3 cellular contexts compared by ENCODE assay signal in the genomic region with DNA sequence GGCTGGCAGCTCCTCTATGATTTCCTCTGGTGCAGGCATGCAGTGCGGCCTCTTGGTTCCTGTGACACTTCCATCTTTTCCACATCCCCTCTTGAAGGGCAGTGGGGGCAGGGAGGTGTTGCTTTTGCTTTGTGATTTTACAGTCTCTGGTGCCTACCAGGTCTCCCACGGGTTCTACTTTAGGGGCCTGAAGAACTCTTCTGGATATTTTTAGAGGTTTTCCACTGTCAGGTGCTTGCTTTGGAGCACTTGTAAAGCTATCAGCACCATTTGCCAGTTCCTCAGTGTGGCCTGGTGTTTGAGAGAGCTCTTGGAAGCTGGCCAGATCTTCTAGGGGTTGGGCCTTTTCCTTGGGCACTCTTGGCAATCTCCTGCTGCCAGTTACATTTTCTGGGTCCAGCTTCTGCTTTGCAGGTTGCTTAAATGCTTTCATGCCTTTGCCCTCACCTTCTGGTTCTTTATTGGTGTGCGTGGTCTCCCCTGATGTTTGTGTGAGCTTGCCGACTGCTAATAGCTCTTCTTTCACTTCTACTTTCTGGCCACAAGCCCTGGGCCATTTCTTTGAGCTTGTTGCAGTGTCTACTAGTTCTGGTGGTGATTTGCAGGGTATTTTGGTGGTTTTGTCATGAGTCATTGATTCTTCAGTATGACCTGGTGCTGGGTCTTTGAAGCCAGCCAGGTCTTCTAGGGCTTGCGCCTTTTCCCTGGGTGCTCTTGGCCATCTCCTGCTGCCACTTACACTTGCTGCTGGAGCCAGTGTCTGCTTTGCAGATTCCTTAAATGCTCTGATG.
TF ChIP-seq lines count a peak whose summit lies in the region.

No MANE protein-coding gene starts in this region.

TF ChIP-seq in SK-N-SH treated with all-trans-retinoic acid at 6 μM for 48 hours, 23 proteins besides CTCF, POLR2A, EP300 and RAD21:
- TF ChIP-seq, protein P1, sequence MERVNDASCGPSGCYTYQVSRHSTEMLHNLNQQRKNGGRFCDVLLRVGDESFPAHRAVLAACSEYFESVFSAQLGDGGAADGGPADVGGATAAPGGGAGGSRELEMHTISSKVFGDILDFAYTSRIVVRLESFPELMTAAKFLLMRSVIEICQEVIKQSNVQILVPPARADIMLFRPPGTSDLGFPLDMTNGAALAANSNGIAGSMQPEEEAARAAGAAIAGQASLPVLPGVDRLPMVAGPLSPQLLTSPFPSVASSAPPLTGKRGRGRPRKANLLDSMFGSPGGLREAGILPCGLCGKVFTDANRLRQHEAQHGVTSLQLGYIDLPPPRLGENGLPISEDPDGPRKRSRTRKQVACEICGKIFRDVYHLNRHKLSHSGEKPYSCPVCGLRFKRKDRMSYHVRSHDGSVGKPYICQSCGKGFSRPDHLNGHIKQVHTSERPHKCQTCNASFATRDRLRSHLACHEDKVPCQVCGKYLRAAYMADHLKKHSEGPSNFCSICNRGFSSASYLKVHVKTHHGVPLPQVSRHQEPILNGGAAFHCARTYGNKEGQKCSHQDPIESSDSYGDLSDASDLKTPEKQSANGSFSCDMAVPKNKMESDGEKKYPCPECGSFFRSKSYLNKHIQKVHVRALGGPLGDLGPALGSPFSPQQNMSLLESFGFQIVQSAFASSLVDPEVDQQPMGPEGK (CRISPR knock-in tag; IDR thresholded peaks at IDR 0.05; ENCODE audit: borderline replicate concordance), result no peak
- no peak for TF ChIP-seq TOX (CRISPR knock-in tag; IDR thresholded peaks at IDR 0.05; ENCODE audit: borderline replicate concordance)
- TF ChIP-seq ESRRG (CRISPR knock-in tag; IDR thresholded peaks at IDR 0.05), result no peak
- no peak for TF ChIP-seq ZNF565 (CRISPR knock-in tag; conservative IDR thresholded peaks at IDR 0.05; ENCODE audit: low read depth)
- TF ChIP-seq, protein P2, sequence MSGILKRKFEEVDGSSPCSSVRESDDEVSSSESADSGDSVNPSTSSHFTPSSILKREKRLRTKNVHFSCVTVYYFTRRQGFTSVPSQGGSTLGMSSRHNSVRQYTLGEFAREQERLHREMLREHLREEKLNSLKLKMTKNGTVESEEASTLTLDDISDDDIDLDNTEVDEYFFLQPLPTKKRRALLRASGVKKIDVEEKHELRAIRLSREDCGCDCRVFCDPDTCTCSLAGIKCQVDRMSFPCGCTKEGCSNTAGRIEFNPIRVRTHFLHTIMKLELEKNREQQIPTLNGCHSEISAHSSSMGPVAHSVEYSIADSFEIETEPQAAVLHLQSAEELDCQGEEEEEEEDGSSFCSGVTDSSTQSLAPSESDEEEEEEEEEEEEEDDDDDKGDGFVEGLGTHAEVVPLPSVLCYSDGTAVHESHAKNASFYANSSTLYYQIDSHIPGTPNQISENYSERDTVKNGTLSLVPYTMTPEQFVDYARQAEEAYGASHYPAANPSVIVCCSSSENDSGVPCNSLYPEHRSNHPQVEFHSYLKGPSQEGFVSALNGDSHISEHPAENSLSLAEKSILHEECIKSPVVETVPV (CRISPR knock-in tag; IDR thresholded peaks at IDR 0.05), result no peak
- no peak for TF ChIP-seq CSDC2 (CRISPR knock-in tag; IDR thresholded peaks at IDR 0.05)
- no peak for TF ChIP-seq ISL1 (CRISPR knock-in tag; IDR thresholded peaks at IDR 0.05)

TF ChIP-seq in SK-N-SH, 30 proteins besides CTCF, POLR2A, EP300 and RAD21 (continued from another document):
- TF ChIP-seq, protein P3, sequence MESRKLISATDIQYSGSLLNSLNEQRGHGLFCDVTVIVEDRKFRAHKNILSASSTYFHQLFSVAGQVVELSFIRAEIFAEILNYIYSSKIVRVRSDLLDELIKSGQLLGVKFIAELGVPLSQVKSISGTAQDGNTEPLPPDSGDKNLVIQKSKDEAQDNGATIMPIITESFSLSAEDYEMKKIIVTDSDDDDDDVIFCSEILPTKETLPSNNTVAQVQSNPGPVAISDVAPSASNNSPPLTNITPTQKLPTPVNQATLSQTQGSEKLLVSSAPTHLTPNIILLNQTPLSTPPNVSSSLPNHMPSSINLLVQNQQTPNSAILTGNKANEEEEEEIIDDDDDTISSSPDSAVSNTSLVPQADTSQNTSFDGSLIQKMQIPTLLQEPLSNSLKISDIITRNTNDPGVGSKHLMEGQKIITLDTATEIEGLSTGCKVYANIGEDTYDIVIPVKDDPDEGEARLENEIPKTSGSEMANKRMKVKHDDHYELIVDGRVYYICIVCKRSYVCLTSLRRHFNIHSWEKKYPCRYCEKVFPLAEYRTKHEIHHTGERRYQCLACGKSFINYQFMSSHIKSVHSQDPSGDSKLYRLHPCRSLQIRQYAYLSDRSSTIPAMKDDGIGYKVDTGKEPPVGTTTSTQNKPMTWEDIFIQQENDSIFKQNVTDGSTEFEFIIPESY (IDR thresholded peaks at IDR 0.05; ENCODE audit: borderline replicate concordance, low read depth), result no peak
- TF ChIP-seq, protein P4, sequence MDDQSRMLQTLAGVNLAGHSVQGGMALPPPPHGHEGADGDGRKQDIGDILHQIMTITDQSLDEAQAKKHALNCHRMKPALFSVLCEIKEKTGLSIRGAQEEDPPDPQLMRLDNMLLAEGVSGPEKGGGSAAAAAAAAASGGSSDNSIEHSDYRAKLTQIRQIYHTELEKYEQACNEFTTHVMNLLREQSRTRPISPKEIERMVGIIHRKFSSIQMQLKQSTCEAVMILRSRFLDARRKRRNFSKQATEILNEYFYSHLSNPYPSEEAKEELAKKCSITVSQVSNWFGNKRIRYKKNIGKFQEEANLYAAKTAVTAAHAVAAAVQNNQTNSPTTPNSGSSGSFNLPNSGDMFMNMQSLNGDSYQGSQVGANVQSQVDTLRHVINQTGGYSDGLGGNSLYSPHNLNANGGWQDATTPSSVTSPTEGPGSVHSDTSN (IDR thresholded peaks at IDR 0.05), result no peak
- TF ChIP-seq SMC3 (IDR thresholded peaks at IDR 0.05; ENCODE audit: low read depth, low read length) (no peak), EZH2phosphoT487 (IDR thresholded peaks at IDR 0.05; ENCODE audit: borderline replicate concordance, low read depth) (no peak), ELF1 (IDR thresholded peaks at IDR 0.05) (no peak), RXRA (IDR thresholded peaks at IDR 0.05; ENCODE audit: borderline replicate concordance, low read depth) (no peak), FOXM1 (IDR thresholded peaks at IDR 0.05; ENCODE audit: low read depth) (no peak), TCF12 (IDR thresholded peaks at IDR 0.05) (no peak), GABPA (IDR thresholded peaks at IDR 0.05; ENCODE audit: low read depth) (no peak), FOSL2 (IDR thresholded peaks at IDR 0.05; ENCODE audit: borderline replicate concordance, low read depth) (no peak), FOXJ3 (CRISPR knock-in tag; IDR thresholded peaks at IDR 0.05) (no peak), MXI1 (IDR thresholded peaks at IDR 0.05; ENCODE audit: low read depth, low read length) (no peak), TAF1 (IDR thresholded peaks at IDR 0.05; ENCODE audit: borderline replicate concordance, low read depth, low read length) (no peak)
- TF ChIP-seq, protein P5, sequence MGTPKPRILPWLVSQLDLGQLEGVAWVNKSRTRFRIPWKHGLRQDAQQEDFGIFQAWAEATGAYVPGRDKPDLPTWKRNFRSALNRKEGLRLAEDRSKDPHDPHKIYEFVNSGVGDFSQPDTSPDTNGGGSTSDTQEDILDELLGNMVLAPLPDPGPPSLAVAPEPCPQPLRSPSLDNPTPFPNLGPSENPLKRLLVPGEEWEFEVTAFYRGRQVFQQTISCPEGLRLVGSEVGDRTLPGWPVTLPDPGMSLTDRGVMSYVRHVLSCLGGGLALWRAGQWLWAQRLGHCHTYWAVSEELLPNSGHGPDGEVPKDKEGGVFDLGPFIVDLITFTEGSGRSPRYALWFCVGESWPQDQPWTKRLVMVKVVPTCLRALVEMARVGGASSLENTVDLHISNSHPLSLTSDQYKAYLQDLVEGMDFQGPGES (IDR thresholded peaks at IDR 0.05; ENCODE audit: low read depth, low read length), result no peak
- TF ChIP-seq, protein P6, sequence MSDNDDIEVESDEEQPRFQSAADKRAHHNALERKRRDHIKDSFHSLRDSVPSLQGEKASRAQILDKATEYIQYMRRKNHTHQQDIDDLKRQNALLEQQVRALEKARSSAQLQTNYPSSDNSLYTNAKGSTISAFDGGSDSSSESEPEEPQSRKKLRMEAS (IDR thresholded peaks at IDR 0.05; ENCODE audit: low read depth), result no peak

TF ChIP-seq in GM23338, 12 proteins besides CTCF, POLR2A, EP300 and RAD21 (continued from another document):
- TF ChIP-seq, protein P7, sequence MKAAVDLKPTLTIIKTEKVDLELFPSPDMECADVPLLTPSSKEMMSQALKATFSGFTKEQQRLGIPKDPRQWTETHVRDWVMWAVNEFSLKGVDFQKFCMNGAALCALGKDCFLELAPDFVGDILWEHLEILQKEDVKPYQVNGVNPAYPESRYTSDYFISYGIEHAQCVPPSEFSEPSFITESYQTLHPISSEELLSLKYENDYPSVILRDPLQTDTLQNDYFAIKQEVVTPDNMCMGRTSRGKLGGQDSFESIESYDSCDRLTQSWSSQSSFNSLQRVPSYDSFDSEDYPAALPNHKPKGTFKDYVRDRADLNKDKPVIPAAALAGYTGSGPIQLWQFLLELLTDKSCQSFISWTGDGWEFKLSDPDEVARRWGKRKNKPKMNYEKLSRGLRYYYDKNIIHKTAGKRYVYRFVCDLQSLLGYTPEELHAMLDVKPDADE (IDR thresholded peaks at IDR 0.05), result no peak
- no peak for TF ChIP-seq CREB1 (CRISPR knock-in tag; IDR thresholded peaks at IDR 0.05; ENCODE audit: low read depth)
- TF ChIP-seq JUNB (IDR thresholded peaks at IDR 0.05; ENCODE audit: unreplicated experiment), result no peak
- TF ChIP-seq ZNF331 (CRISPR knock-in tag; IDR thresholded peaks at IDR 0.05; ENCODE audit: low read depth), result no peak
- no peak for TF ChIP-seq NANOG (IDR thresholded peaks at IDR 0.05; ENCODE audit: borderline replicate concordance)
- no peak for TF ChIP-seq POLR2AphosphoS5 (IDR thresholded peaks at IDR 0.05; ENCODE audit: low read depth)
- TF ChIP-seq, protein P8, sequence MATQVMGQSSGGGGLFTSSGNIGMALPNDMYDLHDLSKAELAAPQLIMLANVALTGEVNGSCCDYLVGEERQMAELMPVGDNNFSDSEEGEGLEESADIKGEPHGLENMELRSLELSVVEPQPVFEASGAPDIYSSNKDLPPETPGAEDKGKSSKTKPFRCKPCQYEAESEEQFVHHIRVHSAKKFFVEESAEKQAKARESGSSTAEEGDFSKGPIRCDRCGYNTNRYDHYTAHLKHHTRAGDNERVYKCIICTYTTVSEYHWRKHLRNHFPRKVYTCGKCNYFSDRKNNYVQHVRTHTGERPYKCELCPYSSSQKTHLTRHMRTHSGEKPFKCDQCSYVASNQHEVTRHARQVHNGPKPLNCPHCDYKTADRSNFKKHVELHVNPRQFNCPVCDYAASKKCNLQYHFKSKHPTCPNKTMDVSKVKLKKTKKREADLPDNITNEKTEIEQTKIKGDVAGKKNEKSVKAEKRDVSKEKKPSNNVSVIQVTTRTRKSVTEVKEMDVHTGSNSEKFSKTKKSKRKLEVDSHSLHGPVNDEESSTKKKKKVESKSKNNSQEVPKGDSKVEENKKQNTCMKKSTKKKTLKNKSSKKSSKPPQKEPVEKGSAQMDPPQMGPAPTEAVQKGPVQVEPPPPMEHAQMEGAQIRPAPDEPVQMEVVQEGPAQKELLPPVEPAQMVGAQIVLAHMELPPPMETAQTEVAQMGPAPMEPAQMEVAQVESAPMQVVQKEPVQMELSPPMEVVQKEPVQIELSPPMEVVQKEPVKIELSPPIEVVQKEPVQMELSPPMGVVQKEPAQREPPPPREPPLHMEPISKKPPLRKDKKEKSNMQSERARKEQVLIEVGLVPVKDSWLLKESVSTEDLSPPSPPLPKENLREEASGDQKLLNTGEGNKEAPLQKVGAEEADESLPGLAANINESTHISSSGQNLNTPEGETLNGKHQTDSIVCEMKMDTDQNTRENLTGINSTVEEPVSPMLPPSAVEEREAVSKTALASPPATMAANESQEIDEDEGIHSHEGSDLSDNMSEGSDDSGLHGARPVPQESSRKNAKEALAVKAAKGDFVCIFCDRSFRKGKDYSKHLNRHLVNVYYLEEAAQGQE (IDR thresholded peaks at IDR 0.05; ENCODE audit: unreplicated experiment), result no peak
- no peak for TF ChIP-seq EZH2 (IDR thresholded peaks at IDR 0.05; ENCODE audit: low read depth, unreplicated experiment)
- TF ChIP-seq ZNF114 (CRISPR knock-in tag; IDR thresholded peaks at IDR 0.05), result no peak
